Comparison of ENCODE assay signal across 8 cellular contexts in genomic region chr1:166875302-166875733, GRCh38. TPM values are rescaled to one million over a fixed set of nuclear protein-coding genes. Genes with fewer than 3 reads are reported as not detected.
A peak's percentile ranks its signal among the peaks of the same experiment; 100 is the strongest.
DNase-seq lines count a peak whose midpoint lies in the region; ATAC-seq and TF ChIP-seq lines count a peak whose summit lies in the region.

No MANE protein-coding gene starts in this region.

- TF ChIP-seq RAD21 in liver (IDR thresholded peaks at IDR 0.05), result no peak

- DNase-seq in activated T-cell treated with anti-CD3 and anti-CD28 coated beads, Interleukin-2, amount 50 U/mL, for 4 hours, result no peak
- DNase-seq in activated T-cell treated with anti-CD3 and anti-CD28 coated beads for 4 hours (no peak), adipocyte (ENCODE audit: low read depth) (no peak), tibial nerve (ENCODE audit: low spot score in 2 of 2) (no peak), NCI-H1105 treated with DMSO at 0.1 percent for 48 hours (lab: John Stamatoyannopoulos, UW) (no peak), retina (no peak), left lobe of liver (ENCODE audit: low spot score) (no peak)

- H3K9me3 Mint-ChIP-seq in activated T-cell treated with anti-CD3 and anti-CD28 coated beads, Interleukin-2, amount 50 U/mL, for 4 hours, result no peaks in the 10 kb centered on the region

- no peaks in the 10 kb centered on the region for H3K27me3 Mint-ChIP-seq in activated T-cell treated with anti-CD3 and anti-CD28 coated beads, Interleukin-2, amount 50 U/mL, for 4 hours (ENCODE audit: low read depth)

- no peaks in the 10 kb centered on the region for H3K27me3 ChIP-seq in adipocyte (replicated peaks; ENCODE audit: control insufficient read depth, insufficient read depth, low read length)
- no peaks in the 10 kb centered on the region for H3K27me3 ChIP-seq in liver (ENCODE audit: control insufficient read depth in 4 of 4, insufficient read depth in 4 of 4, low read length in 3 of 4)
- H3K27me3 ChIP-seq in tibial nerve, result no peaks in the 10 kb centered on the region

- peak in 1 of 2 donors; percentile 9 for TF ChIP-seq EP300 in tibial nerve (IDR thresholded peaks at IDR 0.05)

- H3K36me3 Mint-ChIP-seq in activated T-cell treated with anti-CD3 and anti-CD28 coated beads, Interleukin-2, amount 50 U/mL, for 4 hours (ENCODE audit: insufficient read depth), result peaks cover 7% of the 10 kb centered on the region

- H3K4me1 ChIP-seq in adipocyte (ENCODE audit: control insufficient read depth, insufficient read depth, low read length) (peaks cover 20% of the 10 kb centered on the region), liver (ENCODE audit: control insufficient read depth in 4 of 4, insufficient read depth in 4 of 4, low read length in 3 of 4) (peaks cover 6 to 61% (median 37%) of the 10 kb centered on the region in 4 donors), tibial nerve (peaks cover 0 to 61% (median 14%) of the 10 kb centered on the region in 4 donors)

- H3K9ac ChIP-seq in adipocyte (ENCODE audit: low read length), result peak overlapping the region; percentile 92
- peak overlapping the region; percentile 75 to 84 for H3K9ac ChIP-seq in liver (ENCODE audit: low read depth in 1 of 2, low read length in 2 of 2)

- H3K9me3 ChIP-seq in adipocyte (ENCODE audit: control insufficient read depth, low read length), result no peaks in the 10 kb centered on the region
- H3K9me3 ChIP-seq in liver (ENCODE audit: control insufficient read depth in 4 of 4, low read length in 3 of 4), result no peaks in the 10 kb centered on the region
- H3K9me3 ChIP-seq in tibial nerve, result no peaks in the 10 kb centered on the region

- H3K36me3 ChIP-seq in adipocyte (ENCODE audit: control insufficient read depth, insufficient read depth, low read length, severe bottlenecking), result no peaks in the 10 kb centered on the region
- H3K36me3 ChIP-seq in liver (ENCODE audit: control insufficient read depth in 4 of 4, insufficient read depth in 3 of 4, low read depth in 1 of 4, low read length in 3 of 4), result no peaks in the 10 kb centered on the region
- no peaks in the 10 kb centered on the region for H3K36me3 ChIP-seq in tibial nerve

- WGBS in liver, result 20% methylated on average over 8 of the region's 8 CpGs
- WGBS in tibial nerve, 2 donors, result 30 to 32% methylated on average over 8 of the region's 8 CpGs

- no peak for TF ChIP-seq POLR2A in tibial nerve (IDR thresholded peaks at IDR 0.05)

- H3K27ac ChIP-seq in liver (ENCODE audit: low read depth in 1 of 2, low read length in 2 of 2), result peak overlapping the region; percentile 93 to 98
- H3K27ac ChIP-seq in tibial nerve, result peak overlapping the region; percentile 79 to 98 (median 95)

- peaks cover 41% of the 10 kb centered on the region for H3K4me1 Mint-ChIP-seq in activated T-cell treated with anti-CD3 and anti-CD28 coated beads, Interleukin-2, amount 50 U/mL, for 4 hours (ENCODE audit: low read depth)

- ATAC-seq in activated T-cell treated with anti-CD3 and anti-CD28 coated beads, Interleukin-2, amount 50 U/mL, for 4 hours, result no peak
- no peak for ATAC-seq in left lobe of liver

- peak overlapping the region; percentile 95 for H3K4me3 ChIP-seq in adipocyte (ENCODE audit: low read length)
- peak overlapping the region; percentile 72 to 94 (median 94) for H3K4me3 ChIP-seq in liver (ENCODE audit: low read depth in 1 of 3, low read length in 3 of 3)
- peak overlapping the region; percentile 77 to 95 (median 92) for H3K4me3 ChIP-seq in tibial nerve

- TF ChIP-seq CTCF in liver (IDR thresholded peaks at IDR 0.05; ENCODE audit: low read depth, low read length, missing input control) (no peak), tibial nerve (IDR thresholded peaks at IDR 0.05) (no peak)

- H3K4me3 Mint-ChIP-seq in activated T-cell treated with anti-CD3 and anti-CD28 coated beads, Interleukin-2, amount 50 U/mL, for 4 hours, result peak overlapping the region; percentile 96

TF ChIP-seq in liver, 16 proteins besides CTCF, POLR2A, EP300 and RAD21:
- no peak for TF ChIP-seq GABPA (IDR thresholded peaks at IDR 0.05 in 1 of 2, conservative IDR thresholded peaks at IDR 0.05 in 1 of 2)
- TF ChIP-seq JUND (IDR thresholded peaks at IDR 0.05), result no peak
- no peak for TF ChIP-seq FOXA2 (IDR thresholded peaks at IDR 0.05)
- TF ChIP-seq RXRA (IDR thresholded peaks at IDR 0.05), result no peak
- no peak for TF ChIP-seq SP1 (IDR thresholded peaks at IDR 0.05)
- TF ChIP-seq FOXA1 (IDR thresholded peaks at IDR 0.05), result no peak
- TF ChIP-seq YY1 (IDR thresholded peaks at IDR 0.05), result no peak
- TF ChIP-seq HNF4A (conservative IDR thresholded peaks at IDR 0.05), result no peak
- no peak for TF ChIP-seq TAF1 (conservative IDR thresholded peaks at IDR 0.05)
- TF ChIP-seq NR2F2 (IDR thresholded peaks at IDR 0.05), result no peak
- TF ChIP-seq EGR1 (IDR thresholded peaks at IDR 0.05; ENCODE audit: low read depth in 2 of 2), result no peak
- TF ChIP-seq HNF4G (IDR thresholded peaks at IDR 0.05), result no peak
- TF ChIP-seq ATF3 (IDR thresholded peaks at IDR 0.05), result no peak
- TF ChIP-seq MAX (IDR thresholded peaks at IDR 0.05), result no peak
- no peak for TF ChIP-seq REST (IDR thresholded peaks at IDR 0.05)

RNA-seq across cellular contexts. Expression of gene TADA1, which starts 0.7 kb away (rescaled TPM):
- 10 to 100 TPM; 19.3 to 20.2 (median 19.7) TPM for total RNA-seq in activated T-cell treated with anti-CD3 and anti-CD28 coated beads, Interleukin-2, amount 50 U/mL, for 4 hours
- total RNA-seq in liver (10 to 100 TPM; 12.9 to 17.1 TPM), tibial nerve (10 to 100 TPM; 10.4 to 16.6 (median 13.1) TPM), left lobe of liver (14.2 TPM)
- 10 to 100 TPM in 1 of 2 donors, 1 to 10 TPM in 1; 9.1 to 21.3 TPM for polyA plus RNA-seq in liver

RNA-seq across cellular contexts. Expression of gene POGK, which starts 36.0 kb away (rescaled TPM):
- 10 to 100 TPM; 71.7 to 74.6 (median 71.8) TPM for total RNA-seq in activated T-cell treated with anti-CD3 and anti-CD28 coated beads, Interleukin-2, amount 50 U/mL, for 4 hours
- 10 to 100 TPM in 1 of 2 donors, 1 to 10 TPM in 1; 6.8 to 14.1 TPM for total RNA-seq in liver
- polyA plus RNA-seq in liver, result 1 to 10 TPM; 4.2 to 6.6 TPM
- total RNA-seq in tibial nerve, result 10 to 100 TPM; 27.8 to 37.7 (median 32.8) TPM
- total RNA-seq in left lobe of liver, result 10.1 TPM
